Comparison of ENCODE assay signal across 41 cellular contexts in genomic region chr2:179931502-179931901, GRCh38.
"Had no signal": no experiment of that assay in that cellular context is flagged by ENCODE, and none has a peak within 500 bp of the region (broad histone marks: within the 10 kb centered on the region; RNA-seq: fewer than 3 reads in every experiment).

No MANE protein-coding gene starts in this region.

- H3K4me1 Mint-ChIP-seq: activated CD4-positive, alpha-beta memory T cell treated with anti-CD3 and anti-CD28 coated beads, Interleukin-2, amount 10 ng/mL, durations not matched to agents 7 days and 5 days; activated CD4-positive, alpha-beta T cell treated with anti-CD3 and anti-CD28 coated beads for 36 hours; activated CD4-positive, alpha-beta T cell treated with anti-CD3 and anti-CD28 coated beads, Interleukin-2, amount 10 ng/mL, durations not matched to agents 7 days and 5 days; activated naive CD8-positive, alpha-beta T cell treated with anti-CD3 and anti-CD28 coated beads for 36 hours; activated T-helper 17 cell treated with anti-CD3 and anti-CD28 coated beads, Interleukin-2, amount 50 U/mL, for 72 hours had no signal

- FAIRE-seq: astrocyte, TTC549 had no signal

- H3K27ac ChIP-seq: adrenal gland, body of pancreas, brain microvascular endothelial cell, breast epithelium, WERI-Rb-1 had no signal

- H3K36me3 ChIP-seq: adrenal gland, brain microvascular endothelial cell, breast epithelium, WERI-Rb-1 had no signal

- H3K4me1 ChIP-seq: body of pancreas, breast epithelium had no signal

- H3K4me3 ChIP-seq: adrenal gland, body of pancreas, breast epithelium had no signal

- DNase-seq: activated CD4-positive, alpha-beta memory T cell treated with anti-CD3 and anti-CD28 coated beads, Interleukin-2, amount 10 ng/mL, durations not matched to agents 7 days and 5 days; activated CD4-positive, alpha-beta T cell treated with anti-CD3 and anti-CD28 coated beads for 1 hour; activated CD4-positive, alpha-beta T cell treated with anti-CD3 and anti-CD28 coated beads for 36 hours; activated CD4-positive, alpha-beta T cell treated with anti-CD3 and anti-CD28 coated beads for 48 hours; activated CD4-positive, alpha-beta T cell treated with anti-CD3 and anti-CD28 coated beads, Interleukin-2, amount 10 ng/mL, durations not matched to agents 7 days and 5 days; activated CD4-positive, alpha-beta T cell treated with anti-CD3 and anti-CD28 coated beads, Interleukin-2, amount 50 U/mL, for 48 hours; activated CD4-positive, CD25-positive, alpha-beta regulatory T cell; activated CD8-positive, alpha-beta memory T cell treated with anti-CD3 and anti-CD28 coated beads for 24 hours; activated CD8-positive, alpha-beta memory T cell treated with anti-CD3 and anti-CD28 coated beads, Interleukin-2, amount 50 U/mL, for 4 hours; activated CD8-positive, alpha-beta T cell treated with anti-CD3 and anti-CD28 coated beads, Interleukin-2, amount 10 ng/mL, durations not matched to agents 7 days and 5 days; activated effector memory CD4-positive, alpha-beta T cell treated with anti-CD3 and anti-CD28 coated beads, Interleukin-2, amount 50 U/mL, for 16 hours; activated gamma-delta T cell treated with Interleukin-2 at 50 U/mL for 16 hours; activated naive CD4-positive, alpha-beta T cell; activated naive CD4-positive, alpha-beta T cell treated with anti-CD3 and anti-CD28 coated beads for 36 hours; activated naive CD4-positive, alpha-beta T cell treated with anti-CD3 and anti-CD28 coated beads, Interleukin-2, amount 50 U/mL, for 16 hours; activated naive CD8-positive, alpha-beta T cell treated with anti-CD3 and anti-CD28 coated beads for 36 hours; activated T-cell treated with anti-CD3 and anti-CD28 coated beads for 4 hours; activated T-cell treated with anti-CD3 and anti-CD28 coated beads, Interleukin-2, amount 50 U/mL, for 1 hour; activated T-cell treated with anti-CD3 and anti-CD28 coated beads, Interleukin-2, amount 50 U/mL, for 4 hours; activated T-cell treated with anti-CD3 and anti-CD28 coated beads, Interleukin-2, amount 50 U/mL, for 72 hours; adrenal gland; amniotic stem cell; aorta; body of pancreas; brain microvascular endothelial cell; central memory CD4-positive, alpha-beta T cell; SW 1271; T-helper 1 cell; T-helper 2 cell; T-helper 9 cell; WERI-Rb-1 had no signal

- H3K27ac Mint-ChIP-seq: activated CD4-positive, alpha-beta memory T cell treated with anti-CD3 and anti-CD28 coated beads, Interleukin-2, amount 10 ng/mL, durations not matched to agents 7 days and 5 days; activated CD4-positive, alpha-beta T cell treated with anti-CD3 and anti-CD28 coated beads for 36 hours; activated CD4-positive, alpha-beta T cell treated with anti-CD3 and anti-CD28 coated beads, Interleukin-2, amount 10 ng/mL, durations not matched to agents 7 days and 5 days; activated CD8-positive, alpha-beta T cell treated with anti-CD3 and anti-CD28 coated beads, Interleukin-2, amount 10 ng/mL, durations not matched to agents 7 days and 5 days; activated naive CD4-positive, alpha-beta T cell treated with anti-CD3 and anti-CD28 coated beads for 36 hours; activated naive CD4-positive, alpha-beta T cell treated with anti-CD3 and anti-CD28 coated beads, Interleukin-2, amount 50 U/mL, for 72 hours; activated naive CD8-positive, alpha-beta T cell treated with anti-CD3 and anti-CD28 coated beads for 36 hours; activated T-cell treated with anti-CD3 and anti-CD28 coated beads, Interleukin-2, amount 50 U/mL, for 72 hours; activated T-helper 1 cell treated with anti-CD3 and anti-CD28 coated beads, Interleukin-12 subunit alpha, Interleukin-12 subunit beta, Interleukin-2, Interleukin-4 antibody, amounts not matched to agents 30 ng/mL and 10 ng/mL and 1 ng/mL, durations not matched to agents 14 hours and 24 hours and 36 hours; activated T-helper 17 cell treated with anti-CD3 and anti-CD28 coated beads, Interleukin-2, amount 50 U/mL, for 72 hours; T-helper 1 cell treated with Interleukin-12 subunit alpha and Interleukin-12 subunit beta and Interleukin-4 antibody, amounts not matched to agents 30 μg/mL and 1 μg/mL, for 36 hours; T-helper 2 cell treated with Interferon-gamma antibody and Interleukin-4, amounts not matched to agents 5 μg/mL and 100 μg/mL, for 36 hours; WTC11 had no signal

- ATAC-seq: activated CD4-positive, alpha-beta T cell treated with anti-CD3 and anti-CD28 coated beads for 36 hours; activated CD4-positive, CD25-positive, alpha-beta regulatory T cell treated with anti-CD3 and anti-CD28 coated beads, Interleukin-2, amount 50 U/mL, for 24 hours; activated CD8-positive, alpha-beta T cell treated with anti-CD3 and anti-CD28 coated beads, Interleukin-2, amount 10 ng/mL, durations not matched to agents 7 days and 5 days; activated naive CD4-positive, alpha-beta T cell treated with anti-CD3 and anti-CD28 coated beads, Interleukin-2, amount 50 U/mL, for 72 hours; activated T-cell treated with anti-CD3 and anti-CD28 coated beads, Interleukin-2, amount 50 U/mL, for 4 hours; activated T-cell treated with anti-CD3 and anti-CD28 coated beads, Interleukin-2, amount 50 U/mL, for 72 hours; activated T-helper 17 cell treated with anti-CD3 and anti-CD28 coated beads, Interleukin-2, amount 50 U/mL, for 72 hours; body of pancreas; WTC11 had no signal

- H3K4me3 Mint-ChIP-seq: activated CD4-positive, alpha-beta memory T cell treated with anti-CD3 and anti-CD28 coated beads, Interleukin-2, amount 10 ng/mL, durations not matched to agents 7 days and 5 days; activated CD4-positive, alpha-beta T cell treated with anti-CD3 and anti-CD28 coated beads for 36 hours; activated CD4-positive, alpha-beta T cell treated with anti-CD3 and anti-CD28 coated beads, Interleukin-2, amount 10 ng/mL, durations not matched to agents 7 days and 5 days; activated CD8-positive, alpha-beta T cell treated with anti-CD3 and anti-CD28 coated beads, Interleukin-2, amount 10 ng/mL, durations not matched to agents 7 days and 5 days; activated naive CD4-positive, alpha-beta T cell treated with anti-CD3 and anti-CD28 coated beads for 36 hours; activated naive CD8-positive, alpha-beta T cell treated with anti-CD3 and anti-CD28 coated beads for 36 hours; activated T-cell treated with anti-CD3 and anti-CD28 coated beads, Interleukin-2, amount 50 U/mL, for 4 hours; activated T-cell treated with anti-CD3 and anti-CD28 coated beads, Interleukin-2, amount 50 U/mL, for 72 hours; activated T-helper 1 cell treated with anti-CD3 and anti-CD28 coated beads, Interleukin-12 subunit alpha, Interleukin-12 subunit beta, Interleukin-2, Interleukin-4 antibody, amounts not matched to agents 30 ng/mL and 10 ng/mL and 1 ng/mL, durations not matched to agents 14 hours and 24 hours and 36 hours; activated T-helper 17 cell treated with anti-CD3 and anti-CD28 coated beads, Interleukin-2, amount 50 U/mL, for 72 hours; T-helper 1 cell treated with Interleukin-12 subunit alpha and Interleukin-12 subunit beta and Interleukin-4 antibody, amounts not matched to agents 30 μg/mL and 1 μg/mL, for 36 hours; T-helper 2 cell treated with Interferon-gamma antibody and Interleukin-4, amounts not matched to agents 5 μg/mL and 100 μg/mL, for 36 hours; WTC11 had no signal

- H3K27me3 ChIP-seq: adrenal gland, brain microvascular endothelial cell, breast epithelium had no signal

- H3K27me3 Mint-ChIP-seq: activated CD4-positive, alpha-beta memory T cell treated with anti-CD3 and anti-CD28 coated beads, Interleukin-2, amount 10 ng/mL, durations not matched to agents 7 days and 5 days; activated CD4-positive, alpha-beta T cell treated with anti-CD3 and anti-CD28 coated beads for 36 hours; activated CD4-positive, alpha-beta T cell treated with anti-CD3 and anti-CD28 coated beads, Interleukin-2, amount 10 ng/mL, durations not matched to agents 7 days and 5 days; activated naive CD8-positive, alpha-beta T cell treated with anti-CD3 and anti-CD28 coated beads for 36 hours; activated T-helper 17 cell treated with anti-CD3 and anti-CD28 coated beads, Interleukin-2, amount 50 U/mL, for 72 hours had no signal
